In genomic region chr11:117815262-117815803, GRCh38 we compare ENCODE assay signal across 8 cellular contexts. TPM values are rescaled to one million over a fixed set of nuclear protein-coding genes. Genes with fewer than 3 reads are reported as not detected.
DNase-seq lines count a peak whose midpoint lies in the region; ATAC-seq, FAIRE-seq and TF ChIP-seq lines count a peak whose summit lies in the region.

No MANE protein-coding gene starts in this region.

- DNase-seq in GM19238 (ENCODE audit: insufficient read length, low spot score) (peak; percentile 53), K562 (ENCODE audit: extremely low read depth in 1 of 4, low spot score in 3 of 4) (no peak), osteocyte (ENCODE audit: extremely low spot score, unreplicated experiment) (no peak), lower leg skin (ENCODE audit: low spot score in 2 of 2) (no peak), occipital lobe (lab: John Stamatoyannopoulos, UW) (no peak), glutamatergic neuron (no peak)
- peak; percentile 76 for DNase-seq in T-helper 2 cell treated with Interferon-gamma antibody and Interleukin-4, amounts not matched to agents 5 μg/mL and 100 μg/mL, for 36 hours (ENCODE audit: low spot score)

- H2AFZ ChIP-seq in K562 (ENCODE audit: low read depth, low read length) = no peak overlapping the region

- peak overlapping the region; percentile 75 for H3K4me3 Mint-ChIP-seq in T-helper 2 cell treated with Interferon-gamma antibody and Interleukin-4, amounts not matched to agents 5 μg/mL and 100 μg/mL, for 36 hours
- H3K4me3 Mint-ChIP-seq in osteocyte (ENCODE audit: unreplicated experiment) (no peak overlapping the region), glutamatergic neuron (ENCODE audit: unreplicated experiment) (no peak overlapping the region)

- TF ChIP-seq RAD21 in K562 (CRISPR knock-in tag; conservative IDR thresholded peaks at IDR 0.05 in 1 of 2, IDR thresholded peaks at IDR 0.05 in 1 of 2) = no peak

- no peaks in the 10 kb centered on the region for H3K36me3 ChIP-seq in K562 (ENCODE audit: control insufficient read depth, insufficient read depth, low read length)

- no peaks in the 10 kb centered on the region; the same call in 1 of the 2 replicates for H4K20me1 ChIP-seq in K562 (replicated peaks; ENCODE audit: control insufficient read depth, insufficient read depth, low read length)

- TF ChIP-seq CTCF in K562 (IDR thresholded peaks at IDR 0.05 in 2 of 3, conservative IDR thresholded peaks at IDR 0.05 in 1 of 3; ENCODE audit: insufficient read depth in 2 of 3, low read depth in 1 of 3, low read length in 3 of 3) = no peak
- no peak for TF ChIP-seq CTCF in osteocyte (IDR thresholded peaks at IDR 0.05)
- no peak for TF ChIP-seq CTCF in lower leg skin (IDR thresholded peaks at IDR 0.05)
- no peak for TF ChIP-seq CTCF in glutamatergic neuron (IDR thresholded peaks at IDR 0.05; ENCODE audit: partially characterized antibody, unreplicated experiment)

- H3K36me3 Mint-ChIP-seq in T-helper 2 cell treated with Interferon-gamma antibody and Interleukin-4, amounts not matched to agents 5 μg/mL and 100 μg/mL, for 36 hours (ENCODE audit: low read depth) = no peaks in the 10 kb centered on the region
- H3K36me3 Mint-ChIP-seq in osteocyte (ENCODE audit: unreplicated experiment) (no peaks in the 10 kb centered on the region), glutamatergic neuron (ENCODE audit: unreplicated experiment) (no peaks in the 10 kb centered on the region)

- no peak for TF ChIP-seq POLR2A in K562 (conservative IDR thresholded peaks at IDR 0.05)
- no peak for TF ChIP-seq POLR2A in lower leg skin (IDR thresholded peaks at IDR 0.05)

- ATAC-seq in HG03159 (IDR thresholded peaks at IDR 0.05; ENCODE audit: unreplicated experiment) (peak; percentile 53), K562 (no peak)

- no peak for TF ChIP-seq EP300 in K562 (IDR thresholded peaks at IDR 0.05; ENCODE audit: low read length)

- 23% methylated on average over 7 of the region's 7 CpGs for WGBS in K562 (ENCODE audit: insufficient coverage, low coverage, missing lambda C conversion rate)
- 66 to 82% methylated on average over 7 of the region's 7 CpGs for WGBS in lower leg skin, 2 donors

- POLR2A ChIA-PET in K562 (lab: Yijun Ruan, JAX) = interaction anchor here (0.6 kb wide), 1 partner anchor 245 kb away, joined by 3 read pairs; no protein-coding TSS in a partner anchor

- CTCF ChIA-PET in K562 (lab: Yijun Ruan, JAX; ENCODE audit: low intra/inter-chr PET ratio) = no interaction called here

- peak overlapping the region; percentile 94 for H3K27ac Mint-ChIP-seq in T-helper 2 cell treated with Interferon-gamma antibody and Interleukin-4, amounts not matched to agents 5 μg/mL and 100 μg/mL, for 36 hours
- H3K27ac Mint-ChIP-seq in osteocyte (ENCODE audit: unreplicated experiment) = peak overlapping the region; percentile 16
- no peak overlapping the region for H3K27ac Mint-ChIP-seq in glutamatergic neuron (ENCODE audit: unreplicated experiment)

- H3K27me3 Mint-ChIP-seq in T-helper 2 cell treated with Interferon-gamma antibody and Interleukin-4, amounts not matched to agents 5 μg/mL and 100 μg/mL, for 36 hours (ENCODE audit: low read depth) = no peaks in the 10 kb centered on the region
- H3K27me3 Mint-ChIP-seq in osteocyte (ENCODE audit: unreplicated experiment) (peaks cover 9% of the 10 kb centered on the region), glutamatergic neuron (ENCODE audit: unreplicated experiment) (no peaks in the 10 kb centered on the region)

- H3K4me1 Mint-ChIP-seq in T-helper 2 cell treated with Interferon-gamma antibody and Interleukin-4, amounts not matched to agents 5 μg/mL and 100 μg/mL, for 36 hours (ENCODE audit: low read depth) = peaks cover 45% of the 10 kb centered on the region
- H3K4me1 Mint-ChIP-seq in osteocyte (ENCODE audit: unreplicated experiment) (peaks cover 28% of the 10 kb centered on the region), glutamatergic neuron (ENCODE audit: low read depth, unreplicated experiment) (peaks cover 9% of the 10 kb centered on the region)

- peaks cover 2% of the 10 kb centered on the region for H3K9me1 ChIP-seq in K562 (ENCODE audit: control insufficient read depth, insufficient read depth, low read length)

- H3K9me3 ChIP-seq in K562 (replicated peaks; ENCODE audit: control insufficient read depth, insufficient read depth, low read depth, low read length) = no peaks in the 10 kb centered on the region

- H3K27me3 ChIP-seq in K562 (ENCODE audit: control insufficient read depth in 2 of 2, insufficient read depth in 2 of 2, low read length in 2 of 2) = no peaks in the 10 kb centered on the region; a peak in 1 of 5 replicates

- no peak for FAIRE-seq in K562 (lab: Jason Lieb, UNC)

- no TSS peak for BruUV-seq in K562 (replicated peaks; lab: Mats Ljungman, UMichigan)

- no peak overlapping the region for H3K4me2 ChIP-seq in K562 (ENCODE audit: insufficient read depth, low read length)

- H3K27ac ChIP-seq in K562 (ENCODE audit: extremely low read depth, low read depth, low read length) = no peak overlapping the region

- no peaks in the 10 kb centered on the region for H3K9me3 Mint-ChIP-seq in T-helper 2 cell treated with Interferon-gamma antibody and Interleukin-4, amounts not matched to agents 5 μg/mL and 100 μg/mL, for 36 hours
- H3K9me3 Mint-ChIP-seq in osteocyte (ENCODE audit: unreplicated experiment) (no peaks in the 10 kb centered on the region), glutamatergic neuron (ENCODE audit: unreplicated experiment) (peaks cover 4% of the 10 kb centered on the region)

- in situ Hi-C loops in K562 (cut with MboI) = no loop called here

- intact Hi-C loops in K562 (cut with micrococcal nuclease) = loop anchor here (5.0 kb wide), 1 partner anchor 92 kb away; no protein-coding TSS in a partner anchor
- intact Hi-C loops in lower leg skin (cut with DNase I; ENCODE audit: low total_unique reads) = loop anchor here (5.0 kb wide), 1 partner anchor 388 kb away; no protein-coding TSS in a partner anchor

- no peaks in the 10 kb centered on the region for H3K79me2 ChIP-seq in K562 (ENCODE audit: control insufficient read depth, insufficient read depth, low read length)

- H3K9ac ChIP-seq in K562 (ENCODE audit: insufficient read depth in 1 of 2, low read depth in 2 of 2, low read length in 2 of 2) = peak overlapping the region in 1 of 2 experiments; percentile 78; a peak in 2 of 4 replicates

- H3K4me3 ChIP-seq in K562 (no peak overlapping the region), lower leg skin (ENCODE audit: low read depth, poor library complexity, severe bottlenecking) (no peak overlapping the region)

- peaks cover 0 to 23% of the 10 kb centered on the region in 2 experiments; a peak in 3 of 5 replicates for H3K4me1 ChIP-seq in K562 (replicated peaks in 1 of 2; ENCODE audit: control insufficient read depth in 2 of 2, insufficient read depth in 2 of 2, low read length in 2 of 2)

RNA-seq across cellular contexts. Expression of gene FXYD2, which starts 9.2 kb away (rescaled TPM):
- not detected in 2 replicates for total RNA-seq in K562 (2011; cell fraction: chromatin; rRNA removed; ENCODE audit: low replicate concordance)
- not detected in 2 replicates for total RNA-seq in K562 (2011; cell fraction: nucleolus; rRNA removed)
- not detected in 2 replicates for total RNA-seq in K562 (2011; cell fraction: nucleoplasm; rRNA removed)
- not detected in 2 replicates for total RNA-seq in K562 (2014; rRNA removed)
- not detected in 2 replicates for total RNA-seq in K562 (2014; rRNA removed; fragmentation: Illumina TruSeq; extraction: Trizol)
- total RNA-seq in K562 (2015; rRNA removed; fragmentation: Illumina TruSeq; extraction: Trizol) = not detected in 2 replicates
- total RNA-seq in K562 (2021) = 0.29 TPM in 1 of 2 replicates, not detected in the other
- polyA plus RNA-seq in K562 (2011; rRNA removed) = not detected in 2 replicates
- polyA plus RNA-seq in K562 (2011; cell fraction: cytosol; rRNA removed) = not detected in 2 replicates
- not detected in 2 replicates for polyA plus RNA-seq in K562 (2011; cell fraction: nucleus; rRNA removed)
- not detected in 2 replicates for polyA plus RNA-seq in K562 (2012)
- polyA plus RNA-seq in K562 (2014; fragmentation: Illumina TruSeq; extraction: Trizol) = not detected in 2 replicates
- not detected for polyA plus RNA-seq in K562 (2014; fragmentation: Nextera tagmentation; extraction: Ambion mirVana)
- not detected in 2 replicates for polyA plus RNA-seq in K562 (2014; rRNA removed)
- not detected in 2 replicates for polyA minus RNA-seq in K562 (2011; rRNA and poly(A)+ RNA removed)
- polyA minus RNA-seq in K562 (2011; cell fraction: cytosol; rRNA and poly(A)+ RNA removed) = not detected in 2 replicates
- not detected in 2 replicates for polyA minus RNA-seq in K562 (2011; cell fraction: nucleus; rRNA and poly(A)+ RNA removed)
- total RNA-seq in osteocyte = 0.91 TPM in 1 of 2 replicates, not detected in the other
- total RNA-seq in lower leg skin = 1 to 10 TPM in 1 of 4 donors, not detected in 3; 1.2 TPM
- total RNA-seq in occipital lobe = 0.62 TPM
- 0.44 TPM for total RNA-seq in glutamatergic neuron (ENCODE audit: unreplicated experiment)

RNA-seq across cellular contexts. Expression of gene DSCAML1, which starts 18.3 kb away (rescaled TPM):
- total RNA-seq in K562 (2011; cell fraction: chromatin; rRNA removed; ENCODE audit: low replicate concordance) = not detected in 2 replicates
- total RNA-seq in K562 (2011; cell fraction: nucleolus; rRNA removed) = not detected in 2 replicates
- total RNA-seq in K562 (2011; cell fraction: nucleoplasm; rRNA removed) = not detected in 2 replicates
- total RNA-seq in K562 (2014; rRNA removed) = not detected in 2 replicates
- total RNA-seq in K562 (2014; rRNA removed; fragmentation: Illumina TruSeq; extraction: Trizol) = not detected in 2 replicates
- total RNA-seq in K562 (2015; rRNA removed; fragmentation: Illumina TruSeq; extraction: Trizol) = not detected in 2 replicates
- total RNA-seq in K562 (2021) = not detected in 2 replicates
- not detected in 2 replicates for polyA plus RNA-seq in K562 (2011; rRNA removed)
- not detected in 2 replicates for polyA plus RNA-seq in K562 (2011; cell fraction: cytosol; rRNA removed)
- not detected in 2 replicates for polyA plus RNA-seq in K562 (2011; cell fraction: nucleus; rRNA removed)
- not detected in 2 replicates for polyA plus RNA-seq in K562 (2012)
- not detected in 2 replicates for polyA plus RNA-seq in K562 (2014; fragmentation: Illumina TruSeq; extraction: Trizol)
- not detected for polyA plus RNA-seq in K562 (2014; fragmentation: Nextera tagmentation; extraction: Ambion mirVana)
- not detected in 2 replicates for polyA plus RNA-seq in K562 (2014; rRNA removed)
- polyA minus RNA-seq in K562 (2011; rRNA and poly(A)+ RNA removed) = not detected in 2 replicates
- polyA minus RNA-seq in K562 (2011; cell fraction: cytosol; rRNA and poly(A)+ RNA removed) = not detected in 2 replicates
- not detected in 2 replicates for polyA minus RNA-seq in K562 (2011; cell fraction: nucleus; rRNA and poly(A)+ RNA removed)
- not detected in 2 replicates for total RNA-seq in osteocyte
- total RNA-seq in lower leg skin = under 1 TPM; 0.07 to 0.13 (median 0.08) TPM
- 7.6 TPM for total RNA-seq in occipital lobe
- total RNA-seq in glutamatergic neuron (ENCODE audit: unreplicated experiment) = 0.07 TPM

Comparison
In these comparisons a context has a peak if more than half of its experiments do, and no peak if none do; other contexts are left out.
1. DNase-seq: peak in GM19238 (single experiment) and T-helper 2 cell treated with Interferon-gamma antibody and Interleukin-4, amounts not matched to agents 5 μg/mL and 100 μg/mL, for 36 hours (single experiment); none in K562 (0 of 4), osteocyte (single experiment), lower leg skin (0 of 2), occipital lobe (single experiment) and glutamatergic neuron (single experiment).